8 cellular contexts compared by ENCODE assay signal in genomic region chr10:43683451-43684197, GRCh38. TPM values are rescaled to one million over a fixed set of nuclear protein-coding genes. Genes with fewer than 3 reads are reported as not detected.
DNase-seq lines count a peak whose midpoint lies in the region; ATAC-seq lines count a peak whose summit lies in the region.

No MANE protein-coding gene starts in this region.

- peak; percentile 47 for ATAC-seq in HG02798 (IDR thresholded peaks at IDR 0.05; ENCODE audit: poor library complexity, unreplicated experiment)
- ATAC-seq in memory B cell (ENCODE audit: low read depth): peak; percentile 34
- no peak for ATAC-seq in left colon

- intact Hi-C loops in left colon (cut with DNase I, micrococcal nuclease): loop anchor here in 1 of 2 donors (10.0 kb wide), 1 partner anchor 701 kb away; the partner anchor contains the start of gene CXCL12

- no peaks in the 10 kb centered on the region for H3K4me1 Mint-ChIP-seq in activated naive CD8-positive, alpha-beta T cell treated with anti-CD3 and anti-CD28 coated beads for 36 hours
- H3K4me1 Mint-ChIP-seq in memory B cell: no peaks in the 10 kb centered on the region

- H3K27ac Mint-ChIP-seq in activated naive CD8-positive, alpha-beta T cell treated with anti-CD3 and anti-CD28 coated beads for 36 hours: no peak overlapping the region
- no peak overlapping the region for H3K27ac Mint-ChIP-seq in memory B cell

- H3K4me3 Mint-ChIP-seq in activated naive CD8-positive, alpha-beta T cell treated with anti-CD3 and anti-CD28 coated beads for 36 hours: no peak overlapping the region
- H3K4me3 Mint-ChIP-seq in memory B cell: no peak overlapping the region

- DNase-seq in EL: peak; percentile 23
- peak; percentile 24 for DNase-seq in activated naive CD8-positive, alpha-beta T cell treated with anti-CD3 and anti-CD28 coated beads for 36 hours
- DNase-seq in memory B cell (ENCODE audit: low spot score in 2 of 2): no peak
- no peak for DNase-seq in left colon
- no peak for DNase-seq in HK-2 (ENCODE audit: unreplicated experiment)
- no peak for DNase-seq in NCI-H345 treated with DMSO at 0.1 percent for 48 hours (lab: John Stamatoyannopoulos, UW; ENCODE audit: unreplicated experiment)
- no peak for DNase-seq in NK-92 treated with Interleukin-12 subunit alpha and Interleukin-12 subunit beta, amount 100 ng/mL, for 24 hours (lab: John Stamatoyannopoulos, UW)

- H3K9me3 Mint-ChIP-seq in activated naive CD8-positive, alpha-beta T cell treated with anti-CD3 and anti-CD28 coated beads for 36 hours: no peaks in the 10 kb centered on the region
- no peaks in the 10 kb centered on the region for H3K9me3 Mint-ChIP-seq in memory B cell

- H3K36me3 Mint-ChIP-seq in activated naive CD8-positive, alpha-beta T cell treated with anti-CD3 and anti-CD28 coated beads for 36 hours: no peaks in the 10 kb centered on the region
- no peaks in the 10 kb centered on the region for H3K36me3 Mint-ChIP-seq in memory B cell

- peaks cover 28% of the 10 kb centered on the region for H3K27me3 Mint-ChIP-seq in activated naive CD8-positive, alpha-beta T cell treated with anti-CD3 and anti-CD28 coated beads for 36 hours
- H3K27me3 Mint-ChIP-seq in memory B cell: peaks cover 32% of the 10 kb centered on the region

RNA-seq across cellular contexts. Expression of gene ZNF32, which starts 34.9 kb away (rescaled TPM):
- 10 to 100 TPM; 12.2 to 13.9 TPM for total RNA-seq in activated naive CD8-positive, alpha-beta T cell treated with anti-CD3 and anti-CD28 coated beads for 36 hours
- 10 to 100 TPM; 10.7 to 18.1 TPM for total RNA-seq in left colon

Comparison
In these comparisons a context has a peak if more than half of its experiments do, and no peak if none do; other contexts are left out.
1. DNase-seq: peak in EL (single experiment) and activated naive CD8-positive, alpha-beta T cell treated with anti-CD3 and anti-CD28 coated beads for 36 hours (single experiment); none in memory B cell (0 of 2), left colon (0 of 2), HK-2 (single experiment), NCI-H345 treated with DMSO at 0.1 percent for 48 hours (single experiment) and NK-92 treated with Interleukin-12 subunit alpha and Interleukin-12 subunit beta, amount 100 ng/mL, for 24 hours (single experiment).